In genomic region chr4:145618912-145619638, GRCh38 we compare ENCODE assay signal across 8 cellular contexts. TPM values are rescaled to one million over a fixed set of nuclear protein-coding genes. Genes with fewer than 3 reads are reported as not detected.
DNase-seq lines count a peak whose midpoint lies in the region; ATAC-seq and TF ChIP-seq lines count a peak whose summit lies in the region.

TSS of gene MMAA (plus strand) at chr4:145619385. CDS start at chr4:145639140, 19,755 bp downstream.

- H3K9me3 ChIP-seq in BLaER1 = peaks cover 10% of the 10 kb centered on the region
- no peaks in the 10 kb centered on the region for H3K9me3 ChIP-seq in left lung

- DNase-seq in NCI-H526 (lab: John Stamatoyannopoulos, UW) (peak; percentile 85 to 98), cortex of kidney (lab: John Stamatoyannopoulos, UW) (peak; percentile 86), left lung (peak; percentile 95 to 99)
- DNase-seq in activated CD4-positive, alpha-beta T cell treated with anti-CD3 and anti-CD28 coated beads, Interleukin-2, amount 10 ng/mL, durations not matched to agents 7 days and 5 days = peak; percentile 95
- DNase-seq in stimulated activated CD4-positive, alpha-beta T cell treated with anti-CD3 and anti-CD28 coated beads, Interleukin-2, amount 100 ng/mL, for 48 hours = peak; percentile 95 to 96

- H3K4me2 ChIP-seq in BLaER1 = peak within 1 kb of the TSS; percentile 93

- CTCF ChIA-PET in activated CD4-positive, alpha-beta T cell treated with anti-CD3 and anti-CD28 coated beads, Interleukin-2, amount 10 ng/mL, durations not matched to agents 7 days and 5 days (lab: Charles Lee) = interaction anchor here (0.8 to 1.6 kb wide), 3 partner anchors 15 to 434 kb away, joined by 3 read pairs; no protein-coding TSS in a partner anchor

- H3K9me3 Mint-ChIP-seq in activated CD4-positive, alpha-beta T cell treated with anti-CD3 and anti-CD28 coated beads, Interleukin-2, amount 10 ng/mL, durations not matched to agents 7 days and 5 days = peaks cover 6% of the 10 kb centered on the region

- ATAC-seq in HG03439 (IDR thresholded peaks at IDR 0.05; ENCODE audit: unreplicated experiment) = peak; percentile 95
- peak; percentile 99 for ATAC-seq in left lung

- intact Hi-C loops in left lung (cut with DNase I) = loop anchor here in 1 of 2 donors (10.0 kb wide), 1 partner anchor 384 kb away; no protein-coding TSS in a partner anchor

- POLR2A ChIA-PET in activated CD4-positive, alpha-beta T cell treated with anti-CD3 and anti-CD28 coated beads, Interleukin-2, amount 10 ng/mL, durations not matched to agents 7 days and 5 days (lab: Charles Lee) = no interaction called here

- H4K20me1 ChIP-seq in BLaER1 = no peaks in the 10 kb centered on the region

- H3K4me3 ChIP-seq in BLaER1 (peak within 1 kb of the TSS; percentile 83), left lung (peak within 1 kb of the TSS; percentile 72 to 74)

- H3K4me3 Mint-ChIP-seq in activated CD4-positive, alpha-beta T cell treated with anti-CD3 and anti-CD28 coated beads, Interleukin-2, amount 10 ng/mL, durations not matched to agents 7 days and 5 days = peak within 1 kb of the TSS; percentile 97

- H3K36me3 Mint-ChIP-seq in activated CD4-positive, alpha-beta T cell treated with anti-CD3 and anti-CD28 coated beads, Interleukin-2, amount 10 ng/mL, durations not matched to agents 7 days and 5 days (ENCODE audit: low read depth) = peaks cover 24% of the 10 kb centered on the region

- H3K36me3 ChIP-seq in BLaER1 (no peaks in the 10 kb centered on the region), left lung (no peaks in the 10 kb centered on the region)

- TF ChIP-seq POLR2A in GM19193 (IDR thresholded peaks at IDR 0.05; ENCODE audit: extremely low read depth, insufficient read depth, insufficient read length) = peak; percentile 98

- H3K4me1 ChIP-seq in BLaER1 (peaks cover 30% of the 10 kb centered on the region), left lung (peaks cover 6 to 38% of the 10 kb centered on the region in 2 donors)

- H3K27me3 ChIP-seq in BLaER1 (no peaks in the 10 kb centered on the region), left lung (no peaks in the 10 kb centered on the region)

- H3K27ac ChIP-seq in BLaER1 (peak within 1 kb of the TSS; percentile 98), left lung (peak within 1 kb of the TSS; percentile 93 to 94)

- peaks cover 3% of the 10 kb centered on the region for H3K27me3 Mint-ChIP-seq in activated CD4-positive, alpha-beta T cell treated with anti-CD3 and anti-CD28 coated beads, Interleukin-2, amount 10 ng/mL, durations not matched to agents 7 days and 5 days

- peak within 1 kb of the TSS; percentile 96 for H3K9ac ChIP-seq in BLaER1

- H3K27ac Mint-ChIP-seq in activated CD4-positive, alpha-beta T cell treated with anti-CD3 and anti-CD28 coated beads, Interleukin-2, amount 10 ng/mL, durations not matched to agents 7 days and 5 days = peak within 1 kb of the TSS; percentile 100

- peaks cover 45% of the 10 kb centered on the region for H3K4me1 Mint-ChIP-seq in activated CD4-positive, alpha-beta T cell treated with anti-CD3 and anti-CD28 coated beads, Interleukin-2, amount 10 ng/mL, durations not matched to agents 7 days and 5 days

- TF ChIP-seq CTCF in left lung (IDR thresholded peaks at IDR 0.05) = peak; percentile 48 to 51

RNA-seq across cellular contexts. Expression of gene MMAA, which starts in this region (rescaled TPM):
- total RNA-seq in activated CD4-positive, alpha-beta T cell treated with anti-CD3 and anti-CD28 coated beads, Interleukin-2, amount 10 ng/mL, durations not matched to agents 7 days and 5 days = 10 to 100 TPM in 1 of 2 experiments, 1 to 10 TPM in 1; 8.7 to 10.3 TPM
- 10 to 100 TPM; 10.1 to 10.3 TPM for total RNA-seq in left lung

Comparison
In these comparisons a context has a peak if more than half of its experiments do, and no peak if none do; other contexts are left out.
1. Peak in every context shown above with its lines: DNase-seq, ATAC-seq, H3K4me3 ChIP-seq and H3K27ac ChIP-seq.